Comparison of ENCODE assay signal across 1 cellular context in genomic region chr2:222709191-222709891, GRCh38.
TF ChIP-seq lines count a peak whose summit lies in the region.

No MANE protein-coding gene starts in this region.

TF ChIP-seq in GM12878, 131 proteins besides CTCF, POLR2A, EP300 and RAD21:
- TF ChIP-seq HCFC1 (IDR thresholded peaks at IDR 0.05; ENCODE audit: low read length) (no peak), RUNX3 (IDR thresholded peaks at IDR 0.05; ENCODE audit: low read length) (peak; percentile 32; the same call in 1 of the 2 replicates), PKNOX1 (IDR thresholded peaks at IDR 0.05) (0 out of 2 replicates have a peak, but pooled peaks have one; percentile 26), MYB (IDR thresholded peaks at IDR 0.05; ENCODE audit: borderline replicate concordance, low read depth, low read length) (no peak)
- TF ChIP-seq, protein P1, sequence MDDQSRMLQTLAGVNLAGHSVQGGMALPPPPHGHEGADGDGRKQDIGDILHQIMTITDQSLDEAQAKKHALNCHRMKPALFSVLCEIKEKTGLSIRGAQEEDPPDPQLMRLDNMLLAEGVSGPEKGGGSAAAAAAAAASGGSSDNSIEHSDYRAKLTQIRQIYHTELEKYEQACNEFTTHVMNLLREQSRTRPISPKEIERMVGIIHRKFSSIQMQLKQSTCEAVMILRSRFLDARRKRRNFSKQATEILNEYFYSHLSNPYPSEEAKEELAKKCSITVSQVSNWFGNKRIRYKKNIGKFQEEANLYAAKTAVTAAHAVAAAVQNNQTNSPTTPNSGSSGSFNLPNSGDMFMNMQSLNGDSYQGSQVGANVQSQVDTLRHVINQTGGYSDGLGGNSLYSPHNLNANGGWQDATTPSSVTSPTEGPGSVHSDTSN (IDR thresholded peaks at IDR 0.05; ENCODE audit: insufficient replicate concordance, low read depth, low read length) = peak; percentile 22
